ENCODE assay signal across 26 cellular contexts in genomic region chr11:83544871-83545270, GRCh38.
"Had no signal": no experiment of that assay in that cellular context is flagged by ENCODE, and none has a peak within 500 bp of the region (broad histone marks: within the 10 kb centered on the region; RNA-seq: fewer than 3 reads in every experiment).

No MANE protein-coding gene starts in this region.

- H3K4me3 ChIP-seq: ascending aorta, breast epithelium, cardiac muscle cell, colonic mucosa, dorsolateral prefrontal cortex, gastrocnemius medialis had no signal

- H3K36me3 ChIP-seq: ascending aorta, breast epithelium, cardiac muscle cell, colonic mucosa, gastrocnemius medialis had no signal

- H3K4me1 ChIP-seq: ascending aorta, breast epithelium, colonic mucosa, foreskin keratinocyte, gastrocnemius medialis had no signal

- DNase-seq: activated CD4-positive, alpha-beta memory T cell treated with anti-CD3 and anti-CD28 coated beads for 36 hours; activated CD4-positive, alpha-beta T cell treated with anti-CD3 and anti-CD28 coated beads, Interleukin-2, amount 10 ng/mL, durations not matched to agents 24 days and 14 days; activated CD4-positive, CD25-positive, alpha-beta regulatory T cell; activated CD4-positive, CD25-positive, alpha-beta regulatory T cell treated with anti-CD3 and anti-CD28 coated beads, Interleukin-2, amount 50 U/mL, for 72 hours; activated CD8-positive, alpha-beta memory T cell treated with anti-CD3 and anti-CD28 coated beads, Interleukin-2, amount 10 ng/mL, durations not matched to agents 7 days and 5 days; activated CD8-positive, alpha-beta memory T cell treated with anti-CD3 and anti-CD28 coated beads, Interleukin-2, amount 50 U/mL, for 4 hours; activated CD8-positive, alpha-beta T cell treated with anti-CD3 and anti-CD28 coated beads, Interleukin-2, amount 10 ng/mL, durations not matched to agents 7 days and 5 days; activated gamma-delta T cell; activated naive CD4-positive, alpha-beta T cell; activated naive CD4-positive, alpha-beta T cell treated with anti-CD3 and anti-CD28 coated beads, Interleukin-2, amount 10 ng/mL, durations not matched to agents 7 days and 5 days; activated naive CD8-positive, alpha-beta T cell treated with anti-CD3 and anti-CD28 coated beads, Interleukin-2, amount 10 ng/mL, durations not matched to agents 7 days and 5 days; activated T-cell treated with anti-CD3 and anti-CD28 coated beads, Interleukin-2, amount 50 U/mL, for 24 hours; central memory CD4-positive, alpha-beta T cell; cerebellar nuclear complex; colonic mucosa; dorsolateral prefrontal cortex; effector memory CD4-positive, alpha-beta T cell; gastrocnemius medialis; glutamatergic neuron; T-helper 1 cell; T-helper 17 cell; T1000 had no signal

- H3K9me3 ChIP-seq: ascending aorta, breast epithelium, colonic mucosa, gastrocnemius medialis had no signal

- H3K27me3 ChIP-seq: ascending aorta, breast epithelium, cardiac muscle cell, colonic mucosa, dorsolateral prefrontal cortex, gastrocnemius medialis had no signal

- H3K27ac ChIP-seq: ascending aorta, breast epithelium, cardiac muscle cell, colonic mucosa, foreskin keratinocyte, gastrocnemius medialis had no signal
